Comparison of ENCODE assay signal across 23 cellular contexts in the genomic region with DNA sequence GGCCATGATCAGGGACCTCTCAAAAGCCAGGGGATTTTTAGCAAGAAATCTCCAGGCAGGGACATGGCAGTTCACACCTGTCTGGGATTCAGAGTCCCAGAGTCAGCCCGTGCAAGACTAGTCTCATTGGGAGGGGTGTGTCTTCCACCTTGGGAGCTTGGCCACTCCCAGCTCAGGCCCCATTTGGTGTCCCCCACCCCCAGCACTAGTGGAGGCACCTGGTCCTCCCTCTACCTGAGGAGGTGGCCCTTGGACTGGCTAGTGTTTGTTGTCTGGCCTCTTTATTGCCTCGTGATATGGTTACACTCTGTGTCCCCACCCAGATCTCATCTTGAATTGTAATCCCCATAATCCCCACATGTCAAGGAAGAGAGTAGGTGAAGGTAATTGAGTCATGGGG.
"Had no signal": no experiment of that assay in that cellular context is flagged by ENCODE, and none has a peak within 500 bp of the region (broad histone marks: within the 10 kb centered on the region; RNA-seq: fewer than 3 reads in every experiment).

No MANE protein-coding gene starts in this region.

- H3K4me1 Mint-ChIP-seq: naive thymus-derived CD8-positive, alpha-beta T cell; stimulated activated naive B cell treated with anti-CD40 and anti-IgM and Interleukin-4, amounts not matched to agents 10 μg/mL and 1 μg/mL and 100 μg/mL, for 72 hours had no signal

- H3K36me3 ChIP-seq: left lung, ovary, sigmoid colon, transverse colon, upper lobe of right lung, uterus had no signal

- H3K9me3 ChIP-seq: left lung, ovary, psoas muscle, sigmoid colon, transverse colon, upper lobe of right lung, uterus had no signal

- H3K4me1 ChIP-seq: left lung, psoas muscle, sigmoid colon, transverse colon, upper lobe of right lung, uterus had no signal

- H3K27ac ChIP-seq: dorsolateral prefrontal cortex, left lung, ovary, psoas muscle, sigmoid colon, transverse colon, upper lobe of right lung, uterus had no signal

- H3K27me3 ChIP-seq: ovary, sigmoid colon, transverse colon, upper lobe of right lung, uterus had no signal

- H3K27ac Mint-ChIP-seq: naive thymus-derived CD8-positive, alpha-beta T cell; stimulated activated naive B cell treated with anti-CD40 and anti-IgM and Interleukin-4, amounts not matched to agents 10 μg/mL and 1 μg/mL and 100 μg/mL, for 72 hours; stimulated activated naive CD8-positive, alpha-beta T cell treated with anti-CD3 and anti-CD28 coated beads, Interleukin-15, Interleukin-2, amounts not matched to agents 100 ng/mL and 50 ng/mL, for 24 hours had no signal

- DNase-seq: cortex of kidney; dorsolateral prefrontal cortex; effector CD4-positive, alpha-beta T cell; kidney; left lung; mesenchymal stem cell; midbrain; naive thymus-derived CD8-positive, alpha-beta T cell; nephron progenitor cell; occipital lobe; ovary; posterior cingulate gyrus; psoas muscle; right cardiac atrium; sigmoid colon; stimulated activated CD4-positive, alpha-beta T cell treated with anti-CD3 and anti-CD28 coated beads, Interleukin-15, amount 100 ng/mL, for 24 hours; stimulated activated CD4-positive, alpha-beta T cell treated with anti-CD3 and anti-CD28 coated beads, Interleukin-2, amount 100 ng/mL, for 48 hours; stimulated activated naive B cell treated with anti-CD40 and anti-IgM and Interleukin-4, amounts not matched to agents 10 μg/mL and 1 μg/mL and 100 μg/mL, for 72 hours; transverse colon; upper lobe of right lung; uterus had no signal

- H3K36me3 Mint-ChIP-seq: naive thymus-derived CD8-positive, alpha-beta T cell; stimulated activated naive B cell treated with anti-CD40 and anti-IgM and Interleukin-4, amounts not matched to agents 10 μg/mL and 1 μg/mL and 100 μg/mL, for 72 hours had no signal

- H3K4me3 Mint-ChIP-seq: naive thymus-derived CD8-positive, alpha-beta T cell; nephron progenitor cell; stimulated activated naive B cell treated with anti-CD40 and anti-IgM and Interleukin-4, amounts not matched to agents 10 μg/mL and 1 μg/mL and 100 μg/mL, for 72 hours; stimulated activated naive CD8-positive, alpha-beta T cell treated with anti-CD3 and anti-CD28 coated beads, Interleukin-15, Interleukin-2, amounts not matched to agents 100 ng/mL and 50 ng/mL, for 24 hours had no signal

- H3K4me3 ChIP-seq: dorsolateral prefrontal cortex, left lung, ovary, psoas muscle, sigmoid colon, transverse colon, upper lobe of right lung, uterus had no signal

- FAIRE-seq: frontal cortex, kidney had no signal

- H3K9me3 Mint-ChIP-seq: naive thymus-derived CD8-positive, alpha-beta T cell; stimulated activated naive CD8-positive, alpha-beta T cell treated with anti-CD3 and anti-CD28 coated beads, Interleukin-15, Interleukin-2, amounts not matched to agents 100 ng/mL and 50 ng/mL, for 24 hours had no signal
